8 cellular contexts compared by ENCODE assay signal in the genomic region with DNA sequence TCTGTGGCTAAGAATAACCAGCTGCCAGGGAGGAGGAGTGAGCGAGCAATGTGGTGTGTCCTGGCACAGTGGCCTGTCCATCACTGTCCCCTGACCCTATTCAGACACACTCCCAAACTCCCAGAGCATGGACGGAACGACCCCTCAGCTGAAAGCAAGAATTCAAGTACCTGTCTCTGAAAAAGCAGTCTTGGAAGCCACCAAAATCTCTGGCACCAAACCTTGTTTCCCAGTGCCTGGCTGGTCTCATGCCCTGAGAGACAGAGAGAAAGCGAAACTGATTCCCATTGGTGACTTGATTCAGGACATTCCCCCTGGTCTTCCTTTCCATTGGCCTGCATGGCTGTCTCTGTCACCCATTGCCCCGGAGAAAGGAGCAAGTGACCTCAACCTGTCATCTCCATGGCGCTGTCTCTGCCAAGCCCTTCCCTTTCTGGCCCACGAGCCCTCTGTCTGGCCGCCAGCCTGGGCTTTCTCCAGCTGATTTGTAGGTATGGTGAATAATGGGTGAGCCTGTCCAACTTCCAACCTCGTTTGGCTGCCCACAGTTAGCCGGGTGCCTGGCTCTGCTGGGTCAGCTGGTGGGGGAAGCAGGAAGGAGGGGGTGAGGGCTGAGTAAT. TPM values are rescaled to one million over a fixed set of nuclear protein-coding genes. Genes with fewer than 3 reads are reported as not detected.
DNase-seq lines count a peak whose midpoint lies in the region; ATAC-seq, FAIRE-seq and TF ChIP-seq lines count a peak whose summit lies in the region.

Gene DDO, minus strand, starts transcription at position 279 of the 620 bp plus-strand sequence. CDS start 2,113 bp downstream, outside the sequence.

- peak within 1 kb of the TSS; percentile 73 for H3K9ac ChIP-seq in mesenchymal stem cell (ENCODE audit: low read length)

- peak within 1 kb of the TSS; percentile 74 for H3K27ac ChIP-seq in cingulate gyrus (ENCODE audit: low read depth, low read length)
- no peak within 1 kb of the TSS for H3K27ac ChIP-seq in mesenchymal stem cell (ENCODE audit: low read length, poor library complexity, severe bottlenecking)

- H3K23ac ChIP-seq in mesenchymal stem cell (ENCODE audit: low read length in 2 of 2), result no peak within 1 kb of the TSS

- H2BK15ac ChIP-seq in mesenchymal stem cell (ENCODE audit: low read depth, poor library complexity, severe bottlenecking), result no peak within 1 kb of the TSS

- no peaks in the 10 kb centered on the region for H3K36me3 ChIP-seq in mesenchymal stem cell (ENCODE audit: control insufficient read depth in 1 of 2, insufficient read depth in 2 of 2, low read depth in 1 of 2, low read length in 2 of 2)

- H3K9me3 ChIP-seq in mesenchymal stem cell (ENCODE audit: control insufficient read depth, low read length), result no peaks in the 10 kb centered on the region

- BruUV-seq in Calu3 (replicated peaks; lab: Mats Ljungman, UMichigan), result no TSS peak

- H3K79me1 ChIP-seq in mesenchymal stem cell (replicated peaks; ENCODE audit: low read length, poor library complexity, severe bottlenecking), result no peaks in the 10 kb centered on the region

- H3K36me3 Mint-ChIP-seq in Calu3 (ENCODE audit: insufficient read depth, unreplicated experiment), result peaks cover 8% of the 10 kb centered on the region

- peaks cover 10% of the 10 kb centered on the region for H3K4me1 Mint-ChIP-seq in Calu3 (ENCODE audit: low read depth, unreplicated experiment)

- H4K8ac ChIP-seq in mesenchymal stem cell (ENCODE audit: low read length), result peak within 1 kb of the TSS; percentile 76

- H3K27me3 ChIP-seq in mesenchymal stem cell (ENCODE audit: control insufficient read depth in 1 of 2, insufficient read depth in 1 of 2, low read length in 2 of 2), result peaks cover 5 to 25% of the 10 kb centered on the region in 2 experiments

- H3K4me1 ChIP-seq in mesenchymal stem cell (ENCODE audit: control insufficient read depth, insufficient read depth, low read depth, low read length), result peaks cover 4% of the 10 kb centered on the region

- H2BK12ac ChIP-seq in mesenchymal stem cell (ENCODE audit: low read length in 2 of 2), result no peak within 1 kb of the TSS

- no peak for ATAC-seq in GM21526 (IDR thresholded peaks at IDR 0.05; ENCODE audit: low FRiP score, unreplicated experiment)

- no peak within 1 kb of the TSS for H3K27ac Mint-ChIP-seq in Calu3 (ENCODE audit: unreplicated experiment)

- no peak within 1 kb of the TSS for H2BK5ac ChIP-seq in mesenchymal stem cell (ENCODE audit: low read depth, low read length, poor library complexity, severe bottlenecking)

- H3K4me3 Mint-ChIP-seq in Calu3 (ENCODE audit: low read depth, unreplicated experiment), result peak within 1 kb of the TSS; percentile 53

- no peak within 1 kb of the TSS for H3K4ac ChIP-seq in mesenchymal stem cell (ENCODE audit: low read depth in 1 of 2, low read length in 2 of 2)

- H2BK120ac ChIP-seq in mesenchymal stem cell (ENCODE audit: low read depth, low read length), result no peak within 1 kb of the TSS

- no peak within 1 kb of the TSS for H3K4me2 ChIP-seq in mesenchymal stem cell (ENCODE audit: low read length, poor library complexity, severe bottlenecking)

- H2AFZ ChIP-seq in mesenchymal stem cell (ENCODE audit: low read depth, low read length), result peak within 1 kb of the TSS; percentile 32

- no peaks in the 10 kb centered on the region for H3K27me3 Mint-ChIP-seq in Calu3 (ENCODE audit: unreplicated experiment)

- H3K4me3 ChIP-seq in mesenchymal stem cell (ENCODE audit: insufficient read depth in 1 of 2, low read depth in 1 of 2, low read length in 2 of 2), result peak within 1 kb of the TSS in 1 of 2 experiments; percentile 69

- H3K14ac ChIP-seq in mesenchymal stem cell (ENCODE audit: low read length in 2 of 2), result no peak within 1 kb of the TSS

- H4K91ac ChIP-seq in mesenchymal stem cell (ENCODE audit: low read length), result no peak within 1 kb of the TSS

- intact Hi-C loops in Calu3 (cut with micrococcal nuclease; ENCODE audit: unreplicated experiment), result no loop called here

- H3K18ac ChIP-seq in mesenchymal stem cell (ENCODE audit: low read depth in 1 of 2, low read length in 2 of 2), result no peak within 1 kb of the TSS

- FAIRE-seq in urothelium cell line (lab: Jason Lieb, UNC), result no peak

- WGBS in mesenchymal stem cell, result 87% methylated on average over 10 of the region's 10 CpGs

- no peak for TF ChIP-seq CTCF in Calu3 (IDR thresholded peaks at IDR 0.05; ENCODE audit: unreplicated experiment)

- H2AK5ac ChIP-seq in mesenchymal stem cell (ENCODE audit: low read length, severe bottlenecking), result no peak within 1 kb of the TSS

- CTCF ChIA-PET in Calu3 (lab: Charles Lee), result no interaction called here

- H3K9me3 Mint-ChIP-seq in Calu3 (ENCODE audit: low read depth, unreplicated experiment), result no peaks in the 10 kb centered on the region

- DNase-seq in Calu3 (peak; percentile 19), NCI-H446 treated with DMSO at 0.1 percent for 48 hours (lab: John Stamatoyannopoulos, UW) (peak; percentile 84), mesenchymal stem cell (peak; percentile 14), urothelium cell line (ENCODE audit: low spot score) (peak; percentile 36), NCI-H146 (lab: John Stamatoyannopoulos, UW) (no peak), T1000 (lab: John Stamatoyannopoulos, UW) (no peak)

RNA-seq across cellular contexts. Expression of gene DDO, which starts in this region (rescaled TPM):
- total RNA-seq in Calu3 (2022), result 1.6 and 3.1 TPM in 2 replicates
- polyA plus RNA-seq in mesenchymal stem cell (2013, experiment 1 of 2), result 0.01 TPM
- polyA plus RNA-seq in mesenchymal stem cell (2013, experiment 2 of 2), result not detected

Comparison
In these comparisons a context has a peak if more than half of its experiments do, and no peak if none do; other contexts are left out.
1. DNase-seq: peak in Calu3 (single experiment), NCI-H446 treated with DMSO at 0.1 percent for 48 hours (single experiment), mesenchymal stem cell (single experiment) and urothelium cell line (single experiment); none in NCI-H146 (single experiment) and T1000 (single experiment).